ENCODE assay signal across 23 cellular contexts in genomic region chrX:22999696-23000223, GRCh38. TPM values are rescaled to one million over a fixed set of nuclear protein-coding genes. Genes with fewer than 3 reads are reported as not detected.
A peak's percentile ranks its signal among the peaks of the same experiment; 100 is the strongest.
DNase-seq lines count a peak whose midpoint lies in the region; ATAC-seq and TF ChIP-seq lines count a peak whose summit lies in the region.
"Had no signal": no experiment of that assay in that cellular context is flagged by ENCODE, and none has a peak within 500 bp of the region (broad histone marks: within the 10 kb centered on the region; RNA-seq: fewer than 3 reads in every experiment).

DDX53 (plus strand) TSS chrX:22999960; CDS start chrX:23000058, 98 bp downstream.

- no peak within 1 kb of the TSS for H2AFZ ChIP-seq in H9 (ENCODE audit: low read length)

- H4K91ac ChIP-seq in H9 (ENCODE audit: insufficient read length, low read depth, low read length), result no peak within 1 kb of the TSS

- no peak within 1 kb of the TSS for H2BK12ac ChIP-seq in H9 (ENCODE audit: insufficient read length, low read depth, low read length)

- H3K27me3 Mint-ChIP-seq in H9 (ENCODE audit: low read depth), result no peaks in the 10 kb centered on the region
- H3K27me3 Mint-ChIP-seq: CD4-positive, CD25-positive, alpha-beta regulatory T cell had no signal

- H3K27ac ChIP-seq in H9 (ENCODE audit: insufficient read length, low read depth, low read length) (no peak within 1 kb of the TSS), testis (no peak within 1 kb of the TSS)
- H3K27ac ChIP-seq: KMS-11, SJCRH30 had no signal

- H4K20me1 ChIP-seq in H9 (ENCODE audit: control insufficient read depth, insufficient read depth, insufficient read length), result no peaks in the 10 kb centered on the region

- no peak within 1 kb of the TSS for H3K4me3 Mint-ChIP-seq in H9
- H3K4me3 Mint-ChIP-seq: CD4-positive, CD25-positive, alpha-beta regulatory T cell had no signal

- H4K5ac ChIP-seq in H9 (ENCODE audit: insufficient read length, low read depth, low read length), result no peak within 1 kb of the TSS

- no peak within 1 kb of the TSS for H2AK5ac ChIP-seq in H9 (ENCODE audit: insufficient read length, low read length)

- H3K9me3 ChIP-seq in H9 (ENCODE audit: control insufficient read depth, low read depth, low read length) (no peaks in the 10 kb centered on the region), testis (no peaks in the 10 kb centered on the region)
- H3K9me3 ChIP-seq: SJCRH30 had no signal

- no peak within 1 kb of the TSS for H2BK15ac ChIP-seq in H9 (ENCODE audit: low read depth, low read length)

- no peak for TF ChIP-seq POLR2A in testis (IDR thresholded peaks at IDR 0.05)

- H2BK5ac ChIP-seq in H9 (ENCODE audit: insufficient read length, low read length), result no peak within 1 kb of the TSS

- no peak within 1 kb of the TSS for H3K56ac ChIP-seq in H9 (ENCODE audit: insufficient read length, low read depth, low read length)

- no peak within 1 kb of the TSS for H3K14ac ChIP-seq in H9 (ENCODE audit: insufficient read depth, low read length)

- no peaks in the 10 kb centered on the region for H3K36me3 Mint-ChIP-seq in H9 (ENCODE audit: insufficient read depth in 1 of 3, low read depth in 3 of 3)
- H3K36me3 Mint-ChIP-seq: CD4-positive, CD25-positive, alpha-beta regulatory T cell had no signal

- TF ChIP-seq CTCF in H9 (conservative IDR thresholded peaks at IDR 0.05) (no peak), testis (IDR thresholded peaks at IDR 0.05) (no peak)

- no peaks in the 10 kb centered on the region; the same call in 1 of the 2 replicates for H3K27me3 ChIP-seq in H9 (ENCODE audit: insufficient read depth, low read length)
- no peaks in the 10 kb centered on the region for H3K27me3 ChIP-seq in testis
- H3K27me3 ChIP-seq: SJCRH30 had no signal

- H3K23ac ChIP-seq in H9 (ENCODE audit: insufficient read length, low read depth, low read length), result no peak within 1 kb of the TSS

- H3K4me1 ChIP-seq in H9 (ENCODE audit: insufficient read depth, low read length), result no peaks in the 10 kb centered on the region
- no peaks in the 10 kb centered on the region for H3K4me1 ChIP-seq in testis
- H3K4me1 ChIP-seq: SJCRH30 had no signal

- no peak within 1 kb of the TSS for H3K4me3 ChIP-seq in testis
- H3K4me3 ChIP-seq: GM12878, SJCRH30 had no signal

- H2BK20ac ChIP-seq in H9 (ENCODE audit: low read depth, low read length, poor library complexity, severe bottlenecking), result no peak within 1 kb of the TSS

- peak; percentile 70 for ATAC-seq in SK-N-SH treated with all-trans-retinoic acid at 6 μM for 48 hours
- ATAC-seq in HG03439 (IDR thresholded peaks at IDR 0.05; ENCODE audit: unreplicated experiment), result no peak
- no peak for ATAC-seq in GM21381 (IDR thresholded peaks at IDR 0.05; ENCODE audit: unreplicated experiment)
- ATAC-seq: GM12878, Panc1 had no signal

- H2BK120ac ChIP-seq in H9 (ENCODE audit: low read depth, low read length, poor library complexity, severe bottlenecking), result no peak within 1 kb of the TSS

- H3K23me2 ChIP-seq in H9 (ENCODE audit: insufficient read length, low read depth, low read length, poor library complexity, severe bottlenecking), result no peaks in the 10 kb centered on the region

- WGBS in H9 (ENCODE audit: extremely low coverage, insufficient read length, low lambda C conversion rate), result no CpG with 5 or more reads among the region's 23 CpGs
- 69 to 82% methylated on average over 4 to 23 of the region's 23 CpGs for WGBS in testis, 2 donors

- DNase-seq in H9 (peak; percentile 28), NCI-H1930 (lab: John Stamatoyannopoulos, UW) (peak; percentile 85 to 88), testis (peak; percentile 74), DMS 273 treated with DMSO at 0.1 percent for 48 hours (lab: John Stamatoyannopoulos, UW) (no peak)
- DNase-seq: CD4-positive, CD25-positive, alpha-beta regulatory T cell; DMS79; MV-4-11; NCI-H1105 treated with DMSO at 0.1 percent for 48 hours; NCI-H187; NCI-H345; NCI-H524; NCI-H774; NK-92 treated with Interleukin-12 subunit alpha and Interleukin-12 subunit beta, amount 100 ng/mL, for 24 hours; SJCRH30 had no signal

- H3K36me3 ChIP-seq in testis (ENCODE audit: low read depth, missing control alignments), result no peaks in the 10 kb centered on the region
- H3K36me3 ChIP-seq: SJCRH30 had no signal

- H3K4ac ChIP-seq in H9 (ENCODE audit: low read depth, low read length), result no peak within 1 kb of the TSS

- H3K79me2 ChIP-seq in H9 (ENCODE audit: insufficient read depth, low read length), result no peaks in the 10 kb centered on the region

- H3K4me1 Mint-ChIP-seq in H9, result no peaks in the 10 kb centered on the region
- H3K4me1 Mint-ChIP-seq: CD4-positive, CD25-positive, alpha-beta regulatory T cell had no signal

- no peaks in the 10 kb centered on the region for H3K79me1 ChIP-seq in H9 (ENCODE audit: insufficient read depth, low read depth, low read length, poor library complexity, severe bottlenecking)

- no peak within 1 kb of the TSS for H3K18ac ChIP-seq in H9 (ENCODE audit: insufficient read length, low read depth, low read length)

- intact Hi-C loops in testis (cut with DNase I; ENCODE audit: low total_unique reads), result no loop called here

- no peak within 1 kb of the TSS for H3K4me2 ChIP-seq in H9 (ENCODE audit: insufficient read depth, insufficient read length, low read length)
- H3K4me2 ChIP-seq: KMS-11 had no signal

- peaks cover 0 to 14% of the 10 kb centered on the region in 2 experiments; a peak in 4 of 5 replicates for H3K9me3 Mint-ChIP-seq in H9

- H3T11ph ChIP-seq in H9 (ENCODE audit: low read length), result no peak within 1 kb of the TSS

- H3K9ac ChIP-seq in H9 (ENCODE audit: extremely low read depth, insufficient read length, low read length), result no peak within 1 kb of the TSS
- H3K9ac ChIP-seq: KMS-11 had no signal

- H3K27ac Mint-ChIP-seq in H9, result no peak within 1 kb of the TSS
- H3K27ac Mint-ChIP-seq: CD4-positive, CD25-positive, alpha-beta regulatory T cell had no signal

- no peak within 1 kb of the TSS for H4K8ac ChIP-seq in H9 (replicated peaks; ENCODE audit: insufficient read length, low read depth, low read length)

TF ChIP-seq in SK-N-SH treated with all-trans-retinoic acid at 6 μM for 48 hours, 23 proteins besides CTCF, POLR2A, EP300 and RAD21:
- no peak for TF ChIP-seq ARNTL (CRISPR knock-in tag; IDR thresholded peaks at IDR 0.05; ENCODE audit: borderline replicate concordance, low read depth)
- no peak for TF ChIP-seq BACH2 (CRISPR knock-in tag; IDR thresholded peaks at IDR 0.05; ENCODE audit: borderline replicate concordance)
- TF ChIP-seq ZNF70 (CRISPR knock-in tag; IDR thresholded peaks at IDR 0.05), result no peak

RNA-seq across cellular contexts. Expression of gene DDX53, which starts in this region (rescaled TPM):
- total RNA-seq in H9 (2021) (not detected in 2 replicates), testis (1 to 10 TPM; 4.6 to 7.1 TPM)
- polyA plus RNA-seq in testis (ENCODE audit: insufficient read depth, low read depth, low replicate concordance), result 5.3 TPM
- total RNA-seq: CD4-positive, CD25-positive, alpha-beta regulatory T cell; GM12878; H1; T-helper 1 cell treated with Interleukin-12 subunit alpha and Interleukin-12 subunit beta and Interleukin-4 antibody, amounts not matched to agents 30 ng/mL and 1 ng/mL, for 36 hours had no signal
- polyA plus RNA-seq: BJ; CD4-positive, CD25-positive, alpha-beta regulatory T cell; H1 had no signal

Comparison
In these comparisons a context has a peak if more than half of its experiments do, and no peak if none do; other contexts are left out.
1. Peak in DNase-seq in H9; RNA of the gene not detected or under 1 TPM.